In genomic region chr6:43346243-43346642, GRCh38 we compare ENCODE assay signal across 1 cellular context. TPM values are rescaled to one million over a fixed set of nuclear protein-coding genes. Genes with fewer than 3 reads are reported as not detected.
"Had no signal": no experiment of that assay in that cellular context is flagged by ENCODE, and none has a peak within 500 bp of the region (broad histone marks: within the 10 kb centered on the region; RNA-seq: fewer than 3 reads in every experiment).

No MANE protein-coding gene starts in this region.

RNA-seq across cellular contexts. Expression of gene CRIP3, which starts 37.6 kb away (rescaled TPM):
- total RNA-seq: G401 had no signal

RNA-seq across cellular contexts. Expression of gene SLC22A7, which starts 48.2 kb away (rescaled TPM):
- total RNA-seq: G401 had no signal
